ENCODE assay signal across 1 cellular context in the genomic region with DNA sequence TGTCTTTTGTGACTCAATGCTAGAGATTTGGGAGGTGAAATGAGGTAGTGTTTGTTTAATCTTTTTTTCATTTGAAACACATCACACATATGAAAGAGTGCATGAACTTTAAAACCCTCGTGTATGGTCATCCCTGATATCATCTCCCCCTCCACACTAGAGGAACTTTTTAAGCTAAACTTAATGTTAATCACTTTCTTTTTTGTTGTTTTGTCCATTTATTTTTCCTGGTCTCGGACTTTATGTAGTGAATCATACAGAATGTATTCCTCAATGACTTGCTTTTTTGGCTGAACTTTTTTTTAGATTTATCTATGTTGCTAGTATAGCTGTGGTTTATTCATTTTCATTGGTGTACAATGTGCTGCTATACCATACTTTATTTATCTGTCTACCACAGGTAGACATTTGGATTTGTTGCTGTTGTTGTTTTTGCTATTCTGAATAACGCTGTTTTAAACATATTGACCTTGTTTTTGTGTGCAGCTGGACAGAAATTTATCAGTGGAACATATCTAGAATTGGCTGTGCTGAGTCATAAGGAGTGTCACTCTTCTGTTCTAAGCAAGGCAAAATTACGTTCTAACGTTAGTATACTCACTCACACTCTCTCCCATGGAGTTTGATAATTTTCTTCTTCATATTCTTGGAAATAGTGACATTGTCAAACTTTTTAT.
A peak's percentile ranks its signal among the peaks of the same experiment; 100 is the strongest.
TF ChIP-seq lines count a peak whose summit lies in the region.

No MANE protein-coding gene starts in this region.

TF ChIP-seq in K562, 482 proteins besides CTCF, POLR2A, EP300 and RAD21 (continued from another document and continues in another):
- TF ChIP-seq, protein P1, sequence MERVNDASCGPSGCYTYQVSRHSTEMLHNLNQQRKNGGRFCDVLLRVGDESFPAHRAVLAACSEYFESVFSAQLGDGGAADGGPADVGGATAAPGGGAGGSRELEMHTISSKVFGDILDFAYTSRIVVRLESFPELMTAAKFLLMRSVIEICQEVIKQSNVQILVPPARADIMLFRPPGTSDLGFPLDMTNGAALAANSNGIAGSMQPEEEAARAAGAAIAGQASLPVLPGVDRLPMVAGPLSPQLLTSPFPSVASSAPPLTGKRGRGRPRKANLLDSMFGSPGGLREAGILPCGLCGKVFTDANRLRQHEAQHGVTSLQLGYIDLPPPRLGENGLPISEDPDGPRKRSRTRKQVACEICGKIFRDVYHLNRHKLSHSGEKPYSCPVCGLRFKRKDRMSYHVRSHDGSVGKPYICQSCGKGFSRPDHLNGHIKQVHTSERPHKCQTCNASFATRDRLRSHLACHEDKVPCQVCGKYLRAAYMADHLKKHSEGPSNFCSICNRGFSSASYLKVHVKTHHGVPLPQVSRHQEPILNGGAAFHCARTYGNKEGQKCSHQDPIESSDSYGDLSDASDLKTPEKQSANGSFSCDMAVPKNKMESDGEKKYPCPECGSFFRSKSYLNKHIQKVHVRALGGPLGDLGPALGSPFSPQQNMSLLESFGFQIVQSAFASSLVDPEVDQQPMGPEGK (CRISPR knock-in tag; IDR thresholded peaks at IDR 0.05; ENCODE audit: borderline replicate concordance): no peak
- no peak for TF ChIP-seq KLF13 (tag; IDR thresholded peaks at IDR 0.05; ENCODE audit: borderline replicate concordance, low read depth)
- TF ChIP-seq NBN (IDR thresholded peaks at IDR 0.05; ENCODE audit: low read depth): no peak
- no peak for TF ChIP-seq HNRNPLL (IDR thresholded peaks at IDR 0.05; ENCODE audit: low read depth, low read length, poor library complexity, severe bottlenecking)
- no peak for TF ChIP-seq ZEB2 (IDR thresholded peaks at IDR 0.05)
- TF ChIP-seq TCFL5 (CRISPR knock-in tag; conservative IDR thresholded peaks at IDR 0.05): no peak
- TF ChIP-seq, protein P2, sequence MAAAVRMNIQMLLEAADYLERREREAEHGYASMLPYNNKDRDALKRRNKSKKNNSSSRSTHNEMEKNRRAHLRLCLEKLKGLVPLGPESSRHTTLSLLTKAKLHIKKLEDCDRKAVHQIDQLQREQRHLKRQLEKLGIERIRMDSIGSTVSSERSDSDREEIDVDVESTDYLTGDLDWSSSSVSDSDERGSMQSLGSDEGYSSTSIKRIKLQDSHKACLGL (CRISPR knock-in tag; IDR thresholded peaks at IDR 0.05; ENCODE audit: borderline replicate concordance, poor library complexity, severe bottlenecking): no peak
- TF ChIP-seq, protein P3, sequence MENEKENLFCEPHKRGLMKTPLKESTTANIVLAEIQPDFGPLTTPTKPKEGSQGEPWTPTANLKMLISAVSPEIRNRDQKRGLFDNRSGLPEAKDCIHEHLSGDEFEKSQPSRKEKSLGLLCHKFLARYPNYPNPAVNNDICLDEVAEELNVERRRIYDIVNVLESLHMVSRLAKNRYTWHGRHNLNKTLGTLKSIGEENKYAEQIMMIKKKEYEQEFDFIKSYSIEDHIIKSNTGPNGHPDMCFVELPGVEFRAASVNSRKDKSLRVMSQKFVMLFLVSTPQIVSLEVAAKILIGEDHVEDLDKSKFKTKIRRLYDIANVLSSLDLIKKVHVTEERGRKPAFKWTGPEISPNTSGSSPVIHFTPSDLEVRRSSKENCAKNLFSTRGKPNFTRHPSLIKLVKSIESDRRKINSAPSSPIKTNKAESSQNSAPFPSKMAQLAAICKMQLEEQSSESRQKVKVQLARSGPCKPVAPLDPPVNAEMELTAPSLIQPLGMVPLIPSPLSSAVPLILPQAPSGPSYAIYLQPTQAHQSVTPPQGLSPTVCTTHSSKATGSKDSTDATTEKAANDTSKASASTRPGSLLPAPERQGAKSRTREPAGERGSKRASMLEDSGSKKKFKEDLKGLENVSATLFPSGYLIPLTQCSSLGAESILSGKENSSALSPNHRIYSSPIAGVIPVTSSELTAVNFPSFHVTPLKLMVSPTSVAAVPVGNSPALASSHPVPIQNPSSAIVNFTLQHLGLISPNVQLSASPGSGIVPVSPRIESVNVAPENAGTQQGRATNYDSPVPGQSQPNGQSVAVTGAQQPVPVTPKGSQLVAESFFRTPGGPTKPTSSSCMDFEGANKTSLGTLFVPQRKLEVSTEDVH (IDR thresholded peaks at IDR 0.05; ENCODE audit: low read depth, partially characterized antibody): no peak
- TF ChIP-seq ZNF76 (CRISPR knock-in tag; IDR thresholded peaks at IDR 0.05; ENCODE audit: borderline replicate concordance): no peak
- TF ChIP-seq, protein P4, sequence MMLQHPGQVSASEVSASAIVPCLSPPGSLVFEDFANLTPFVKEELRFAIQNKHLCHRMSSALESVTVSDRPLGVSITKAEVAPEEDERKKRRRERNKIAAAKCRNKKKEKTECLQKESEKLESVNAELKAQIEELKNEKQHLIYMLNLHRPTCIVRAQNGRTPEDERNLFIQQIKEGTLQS (IDR thresholded peaks at IDR 0.05): peak; percentile 37; the same call in 1 of the 2 replicates
- TF ChIP-seq, protein P4 (CRISPR knock-in tag; conservative IDR thresholded peaks at IDR 0.05): no peak
- no peak for TF ChIP-seq TCF7 (IDR thresholded peaks at IDR 0.05; ENCODE audit: borderline replicate concordance)
- TF ChIP-seq, protein P5, sequence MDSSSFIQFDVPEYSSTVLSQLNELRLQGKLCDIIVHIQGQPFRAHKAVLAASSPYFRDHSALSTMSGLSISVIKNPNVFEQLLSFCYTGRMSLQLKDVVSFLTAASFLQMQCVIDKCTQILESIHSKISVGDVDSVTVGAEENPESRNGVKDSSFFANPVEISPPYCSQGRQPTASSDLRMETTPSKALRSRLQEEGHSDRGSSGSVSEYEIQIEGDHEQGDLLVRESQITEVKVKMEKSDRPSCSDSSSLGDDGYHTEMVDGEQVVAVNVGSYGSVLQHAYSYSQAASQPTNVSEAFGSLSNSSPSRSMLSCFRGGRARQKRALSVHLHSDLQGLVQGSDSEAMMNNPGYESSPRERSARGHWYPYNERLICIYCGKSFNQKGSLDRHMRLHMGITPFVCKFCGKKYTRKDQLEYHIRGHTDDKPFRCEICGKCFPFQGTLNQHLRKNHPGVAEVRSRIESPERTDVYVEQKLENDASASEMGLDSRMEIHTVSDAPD (CRISPR knock-in tag; IDR thresholded peaks at IDR 0.05): no peak
- TF ChIP-seq U2AF2 (optimal IDR thresholded peaks at IDR 0.05; ENCODE audit: low read depth, low read length): no peak
- TF ChIP-seq EZH2 (IDR thresholded peaks at IDR 0.05; ENCODE audit: borderline replicate concordance, low read depth, low read length): no peak
- no peak for TF ChIP-seq HSF4 (CRISPR knock-in tag; IDR thresholded peaks at IDR 0.05; ENCODE audit: borderline replicate concordance)
- TF ChIP-seq E2F3 (CRISPR knock-in tag; IDR thresholded peaks at IDR 0.05): no peak
- TF ChIP-seq, protein P6, sequence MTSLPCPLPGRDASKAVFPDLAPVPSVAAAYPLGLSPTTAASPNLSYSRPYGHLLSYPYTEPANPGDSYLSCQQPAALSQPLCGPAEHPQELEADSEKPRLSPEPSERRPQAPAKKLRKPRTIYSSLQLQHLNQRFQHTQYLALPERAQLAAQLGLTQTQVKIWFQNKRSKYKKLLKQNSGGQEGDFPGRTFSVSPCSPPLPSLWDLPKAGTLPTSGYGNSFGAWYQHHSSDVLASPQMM (CRISPR knock-in tag; IDR thresholded peaks at IDR 0.05): no peak
- no peak for TF ChIP-seq SOX6 (IDR thresholded peaks at IDR 0.05)
- no peak for TF ChIP-seq PHB2 (IDR thresholded peaks at IDR 0.05; ENCODE audit: low read depth)
- TF ChIP-seq POLR3A (IDR thresholded peaks at IDR 0.05; ENCODE audit: borderline replicate concordance, extremely low read depth, insufficient read depth, insufficient read length): no peak
- TF ChIP-seq MTF1 (CRISPR knock-in tag; IDR thresholded peaks at IDR 0.05; ENCODE audit: borderline replicate concordance): no peak
- TF ChIP-seq, protein P7, sequence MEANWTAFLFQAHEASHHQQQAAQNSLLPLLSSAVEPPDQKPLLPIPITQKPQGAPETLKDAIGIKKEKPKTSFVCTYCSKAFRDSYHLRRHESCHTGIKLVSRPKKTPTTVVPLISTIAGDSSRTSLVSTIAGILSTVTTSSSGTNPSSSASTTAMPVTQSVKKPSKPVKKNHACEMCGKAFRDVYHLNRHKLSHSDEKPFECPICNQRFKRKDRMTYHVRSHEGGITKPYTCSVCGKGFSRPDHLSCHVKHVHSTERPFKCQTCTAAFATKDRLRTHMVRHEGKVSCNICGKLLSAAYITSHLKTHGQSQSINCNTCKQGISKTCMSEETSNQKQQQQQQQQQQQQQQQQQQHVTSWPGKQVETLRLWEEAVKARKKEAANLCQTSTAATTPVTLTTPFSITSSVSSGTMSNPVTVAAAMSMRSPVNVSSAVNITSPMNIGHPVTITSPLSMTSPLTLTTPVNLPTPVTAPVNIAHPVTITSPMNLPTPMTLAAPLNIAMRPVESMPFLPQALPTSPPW (CRISPR knock-in tag; IDR thresholded peaks at IDR 0.05): no peak
- TF ChIP-seq CSDE1 (IDR thresholded peaks at IDR 0.05): no peak
- 0 out of 4 replicates have a peak, but pooled peaks of 1 of the 2 experiments have one; percentile 30 for TF ChIP-seq FOXK2 (conservative IDR thresholded peaks at IDR 0.05 in 1 of 2, IDR thresholded peaks at IDR 0.05 in 1 of 2; ENCODE audit: low read depth in 2 of 2)
- no peak for TF ChIP-seq ZNF384 (IDR thresholded peaks at IDR 0.05; ENCODE audit: low read depth, low read length)
- TF ChIP-seq ERF (CRISPR knock-in tag; IDR thresholded peaks at IDR 0.05): no peak
- TF ChIP-seq, protein P8, sequence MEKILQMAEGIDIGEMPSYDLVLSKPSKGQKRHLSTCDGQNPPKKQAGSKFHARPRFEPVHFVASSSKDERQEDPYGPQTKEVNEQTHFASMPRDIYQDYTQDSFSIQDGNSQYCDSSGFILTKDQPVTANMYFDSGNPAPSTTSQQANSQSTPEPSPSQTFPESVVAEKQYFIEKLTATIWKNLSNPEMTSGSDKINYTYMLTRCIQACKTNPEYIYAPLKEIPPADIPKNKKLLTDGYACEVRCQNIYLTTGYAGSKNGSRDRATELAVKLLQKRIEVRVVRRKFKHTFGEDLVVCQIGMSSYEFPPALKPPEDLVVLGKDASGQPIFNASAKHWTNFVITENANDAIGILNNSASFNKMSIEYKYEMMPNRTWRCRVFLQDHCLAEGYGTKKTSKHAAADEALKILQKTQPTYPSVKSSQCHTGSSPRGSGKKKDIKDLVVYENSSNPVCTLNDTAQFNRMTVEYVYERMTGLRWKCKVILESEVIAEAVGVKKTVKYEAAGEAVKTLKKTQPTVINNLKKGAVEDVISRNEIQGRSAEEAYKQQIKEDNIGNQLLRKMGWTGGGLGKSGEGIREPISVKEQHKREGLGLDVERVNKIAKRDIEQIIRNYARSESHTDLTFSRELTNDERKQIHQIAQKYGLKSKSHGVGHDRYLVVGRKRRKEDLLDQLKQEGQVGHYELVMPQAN (IDR thresholded peaks at IDR 0.05; ENCODE audit: borderline replicate concordance): no peak
- TF ChIP-seq NFIC (IDR thresholded peaks at IDR 0.05): no peak
- TF ChIP-seq ETV6 (IDR thresholded peaks at IDR 0.05; ENCODE audit: borderline replicate concordance in 1 of 2, low read depth in 2 of 2, low read length in 1 of 2): no peak
- no peak for TF ChIP-seq ETV6 (CRISPR knock-in tag; IDR thresholded peaks at IDR 0.05; ENCODE audit: borderline replicate concordance)
- TF ChIP-seq, protein P9, sequence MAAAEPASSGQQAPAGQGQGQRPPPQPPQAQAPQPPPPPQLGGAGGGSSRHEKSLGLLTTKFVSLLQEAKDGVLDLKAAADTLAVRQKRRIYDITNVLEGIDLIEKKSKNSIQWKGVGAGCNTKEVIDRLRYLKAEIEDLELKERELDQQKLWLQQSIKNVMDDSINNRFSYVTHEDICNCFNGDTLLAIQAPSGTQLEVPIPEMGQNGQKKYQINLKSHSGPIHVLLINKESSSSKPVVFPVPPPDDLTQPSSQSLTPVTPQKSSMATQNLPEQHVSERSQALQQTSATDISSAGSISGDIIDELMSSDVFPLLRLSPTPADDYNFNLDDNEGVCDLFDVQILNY (CRISPR knock-in tag; IDR thresholded peaks at IDR 0.05): no peak
- peak; percentile 60 for TF ChIP-seq NFE2 (IDR thresholded peaks at IDR 0.05; ENCODE audit: low read depth)
- TF ChIP-seq BCOR (IDR thresholded peaks at IDR 0.05): no peak
- no peak for TF ChIP-seq GATAD2A (IDR thresholded peaks at IDR 0.05)
- TF ChIP-seq CBX3 (IDR thresholded peaks at IDR 0.05; ENCODE audit: borderline replicate concordance in 1 of 2, low read length in 2 of 2): no peak
- TF ChIP-seq C11orf30 (IDR thresholded peaks at IDR 0.05; ENCODE audit: low read depth): peak; percentile 27
- TF ChIP-seq ILK (tag; IDR thresholded peaks at IDR 0.05; ENCODE audit: borderline replicate concordance, low read depth): no peak
- TF ChIP-seq, protein P10, sequence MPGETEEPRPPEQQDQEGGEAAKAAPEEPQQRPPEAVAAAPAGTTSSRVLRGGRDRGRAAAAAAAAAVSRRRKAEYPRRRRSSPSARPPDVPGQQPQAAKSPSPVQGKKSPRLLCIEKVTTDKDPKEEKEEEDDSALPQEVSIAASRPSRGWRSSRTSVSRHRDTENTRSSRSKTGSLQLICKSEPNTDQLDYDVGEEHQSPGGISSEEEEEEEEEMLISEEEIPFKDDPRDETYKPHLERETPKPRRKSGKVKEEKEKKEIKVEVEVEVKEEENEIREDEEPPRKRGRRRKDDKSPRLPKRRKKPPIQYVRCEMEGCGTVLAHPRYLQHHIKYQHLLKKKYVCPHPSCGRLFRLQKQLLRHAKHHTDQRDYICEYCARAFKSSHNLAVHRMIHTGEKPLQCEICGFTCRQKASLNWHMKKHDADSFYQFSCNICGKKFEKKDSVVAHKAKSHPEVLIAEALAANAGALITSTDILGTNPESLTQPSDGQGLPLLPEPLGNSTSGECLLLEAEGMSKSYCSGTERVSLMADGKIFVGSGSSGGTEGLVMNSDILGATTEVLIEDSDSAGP (CRISPR knock-in tag; IDR thresholded peaks at IDR 0.05): no peak
- no peak for TF ChIP-seq DNMT1 (IDR thresholded peaks at IDR 0.05)
- TF ChIP-seq HDAC3 (IDR thresholded peaks at IDR 0.05; ENCODE audit: borderline replicate concordance, partially characterized antibody): no peak
- TF ChIP-seq, protein P11, sequence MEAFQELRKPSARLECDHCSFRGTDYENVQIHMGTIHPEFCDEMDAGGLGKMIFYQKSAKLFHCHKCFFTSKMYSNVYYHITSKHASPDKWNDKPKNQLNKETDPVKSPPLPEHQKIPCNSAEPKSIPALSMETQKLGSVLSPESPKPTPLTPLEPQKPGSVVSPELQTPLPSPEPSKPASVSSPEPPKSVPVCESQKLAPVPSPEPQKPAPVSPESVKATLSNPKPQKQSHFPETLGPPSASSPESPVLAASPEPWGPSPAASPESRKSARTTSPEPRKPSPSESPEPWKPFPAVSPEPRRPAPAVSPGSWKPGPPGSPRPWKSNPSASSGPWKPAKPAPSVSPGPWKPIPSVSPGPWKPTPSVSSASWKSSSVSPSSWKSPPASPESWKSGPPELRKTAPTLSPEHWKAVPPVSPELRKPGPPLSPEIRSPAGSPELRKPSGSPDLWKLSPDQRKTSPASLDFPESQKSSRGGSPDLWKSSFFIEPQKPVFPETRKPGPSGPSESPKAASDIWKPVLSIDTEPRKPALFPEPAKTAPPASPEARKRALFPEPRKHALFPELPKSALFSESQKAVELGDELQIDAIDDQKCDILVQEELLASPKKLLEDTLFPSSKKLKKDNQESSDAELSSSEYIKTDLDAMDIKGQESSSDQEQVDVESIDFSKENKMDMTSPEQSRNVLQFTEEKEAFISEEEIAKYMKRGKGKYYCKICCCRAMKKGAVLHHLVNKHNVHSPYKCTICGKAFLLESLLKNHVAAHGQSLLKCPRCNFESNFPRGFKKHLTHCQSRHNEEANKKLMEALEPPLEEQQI (IDR thresholded peaks at IDR 0.05): no peak
- no peak for TF ChIP-seq ATF1 (CRISPR knock-in tag; IDR thresholded peaks at IDR 0.05)
- TF ChIP-seq ATF1 (tag; IDR thresholded peaks at IDR 0.05): peak; percentile 16; the same call in 1 of the 2 replicates
- peak; percentile 32; the same call in 1 of the 2 replicates for TF ChIP-seq JUND (IDR thresholded peaks at IDR 0.05; ENCODE audit: borderline replicate concordance, low read depth, low read length)
- peak; percentile 83; the same call in 2 of the 3 replicates for TF ChIP-seq JUND (tag; IDR thresholded peaks at IDR 0.05; ENCODE audit: borderline replicate concordance, low read depth, low read length)
